13 cellular contexts compared by ENCODE assay signal in genomic region chr20:724797-725196, GRCh38. TPM values are rescaled to one million over a fixed set of nuclear protein-coding genes. Genes with fewer than 3 reads are reported as not detected.
DNase-seq lines count a peak whose midpoint lies in the region; ATAC-seq, FAIRE-seq and TF ChIP-seq lines count a peak whose summit lies in the region.
"Not testable (repeated sequence)": the region's sequence is repeated elsewhere in the genome, so short reads cannot be mapped to it uniquely, and the experiment has no call there.
"Had no signal": no experiment of that assay in that cellular context is flagged by ENCODE, and none has a peak within 500 bp of the region (broad histone marks: within the 10 kb centered on the region; RNA-seq: fewer than 3 reads in every experiment).

No MANE protein-coding gene starts in this region.

- 34% methylated on average over 6 of the region's 7 CpGs for WGBS in K562 (ENCODE audit: insufficient coverage, low coverage, missing lambda C conversion rate)

- not testable (repeated sequence) for H3K9me1 ChIP-seq in K562 (ENCODE audit: control insufficient read depth, insufficient read depth, low read length)

- not testable (repeated sequence) for H3K36me3 ChIP-seq in BLaER1 treated with 17β-estradiol and CSF1 and Interleukin-3, amounts not matched to agents 10 nM and 100 nM; K562 (ENCODE audit: control insufficient read depth, insufficient read depth, low read length)

- not testable (repeated sequence) for TF ChIP-seq CTCF in K562 (IDR thresholded peaks at IDR 0.05 in 2 of 3, conservative IDR thresholded peaks at IDR 0.05 in 1 of 3; ENCODE audit: insufficient read depth in 2 of 3, low read depth in 1 of 3, low read length in 3 of 3)

- not testable (repeated sequence) for FAIRE-seq in K562 (lab: Jason Lieb, UNC)

- H3K4me1 ChIP-seq in BLaER1 treated with 17β-estradiol and CSF1 and Interleukin-3, amounts not matched to agents 10 nM and 100 nM, result peaks cover 23 to 78% (median 62%) of the 10 kb centered on the region in 10 experiments
- H3K4me1 ChIP-seq in K562 (replicated peaks in 1 of 2; ENCODE audit: control insufficient read depth in 2 of 2, insufficient read depth in 2 of 2, low read length in 2 of 2), result peaks cover 5 to 18% of the 10 kb centered on the region in 2 experiments; a peak in 4 of 5 replicates

- not testable (repeated sequence) for TF ChIP-seq POLR2A in K562 (conservative IDR thresholded peaks at IDR 0.05)

- ATAC-seq in K562, result not testable (repeated sequence)

- CTCF ChIA-PET in K562 (lab: Yijun Ruan, JAX; ENCODE audit: low intra/inter-chr PET ratio), result not testable (repeated sequence)

- H3K79me2 ChIP-seq in K562 (ENCODE audit: control insufficient read depth, insufficient read depth, low read length), result not testable (repeated sequence)

- POLR2A ChIA-PET in K562 (lab: Yijun Ruan, JAX), result not testable (repeated sequence)

- in situ Hi-C loops in K562 (cut with MboI), result loop anchor here (5.0 kb wide), 2 partner anchors 72 to 372 kb away; partner anchors contain the start of gene SRXN1

- peaks cover 0 to 24% (median 9%) of the 10 kb centered on the region in 11 experiments; a peak in 8 of 22 replicates for H3K27me3 ChIP-seq in BLaER1 treated with 17β-estradiol and CSF1 and Interleukin-3, amounts not matched to agents 10 nM and 100 nM
- H3K27me3 ChIP-seq in K562 (ENCODE audit: control insufficient read depth in 2 of 2, insufficient read depth in 2 of 2, low read length in 2 of 2), result not testable (repeated sequence)

- peak overlapping the region; percentile 2 to 83 (median 58); a peak in 20 of 22 replicates for H3K4me2 ChIP-seq in BLaER1 treated with 17β-estradiol and CSF1 and Interleukin-3, amounts not matched to agents 10 nM and 100 nM
- not testable (repeated sequence) for H3K4me2 ChIP-seq in K562 (ENCODE audit: insufficient read depth, low read length)

- BruUV-seq in K562 (replicated peaks; lab: Mats Ljungman, UMichigan), result not testable (repeated sequence)

- not testable (repeated sequence) for H4K20me1 ChIP-seq in BLaER1 treated with 17β-estradiol and CSF1 and Interleukin-3, amounts not matched to agents 10 nM and 100 nM; K562 (replicated peaks; ENCODE audit: control insufficient read depth, insufficient read depth, low read length)

- H3K9me3 ChIP-seq in BLaER1 treated with 17β-estradiol and CSF1 and Interleukin-3, amounts not matched to agents 10 nM and 100 nM (replicated peaks in 1 of 11); K562 (replicated peaks; ENCODE audit: control insufficient read depth, insufficient read depth, low read depth, low read length): not testable (repeated sequence)

- peak overlapping the region in 2 of 11 experiments; percentile 27 to 33; a peak in 2 of 22 replicates for H3K9ac ChIP-seq in BLaER1 treated with 17β-estradiol and CSF1 and Interleukin-3, amounts not matched to agents 10 nM and 100 nM
- H3K9ac ChIP-seq in K562 (ENCODE audit: insufficient read depth in 1 of 2, low read depth in 2 of 2, low read length in 2 of 2), result not testable (repeated sequence)

- not testable (repeated sequence) for TF ChIP-seq RAD21 in K562 (CRISPR knock-in tag; conservative IDR thresholded peaks at IDR 0.05 in 1 of 2, IDR thresholded peaks at IDR 0.05 in 1 of 2)

- not testable (repeated sequence) for H3K4me3 ChIP-seq in BLaER1 treated with 17β-estradiol and CSF1 and Interleukin-3, amounts not matched to agents 10 nM and 100 nM; K562

- DNase-seq in K562 (ENCODE audit: extremely low read depth in 1 of 4, low spot score in 3 of 4), result not testable (repeated sequence)
- DNase-seq in cardiac septum (ENCODE audit: low spot score) (peak; percentile 29), posterior vena cava (ENCODE audit: low spot score) (peak; percentile 26)

- peak overlapping the region in 4 of 11 experiments; percentile 5 to 49 (median 29); a peak in 3 of 22 replicates for H3K27ac ChIP-seq in BLaER1 treated with 17β-estradiol and CSF1 and Interleukin-3, amounts not matched to agents 10 nM and 100 nM
- not testable (repeated sequence) for H3K27ac ChIP-seq in K562 (ENCODE audit: extremely low read depth, low read depth, low read length)

- H2AFZ ChIP-seq in K562 (ENCODE audit: low read depth, low read length), result not testable (repeated sequence)

- not testable (repeated sequence) for TF ChIP-seq EP300 in K562 (IDR thresholded peaks at IDR 0.05; ENCODE audit: low read length)

- intact Hi-C loops in K562 (cut with micrococcal nuclease) (loop anchor here (5.0 kb wide), 1 partner anchor 52 kb away; no protein-coding TSS in a partner anchor), cardiac septum (cut with DNase I) (loop anchor here (5.0 kb wide), 1 partner anchor 57 kb away; no protein-coding TSS in a partner anchor), posterior vena cava (cut with DNase I) (loop anchor here in 1 of 2 donors (5.0 kb wide), 1 partner anchor 162 kb away; no protein-coding TSS in a partner anchor)

TF ChIP-seq in K562, 482 proteins besides CTCF, POLR2A, EP300 and RAD21:
- TF ChIP-seq RBM25 (IDR thresholded peaks at IDR 0.05; ENCODE audit: low read depth, low read length, severe bottlenecking) (peak; percentile 52), KDM1A (IDR thresholded peaks at IDR 0.05) (0 out of 4 replicates have a peak, but pooled peaks of 1 of the 2 experiments have one; percentile 6), BCOR (IDR thresholded peaks at IDR 0.05) (peak; percentile 35; the same call in 1 of the 2 replicates), NFIC (IDR thresholded peaks at IDR 0.05) (peak; percentile 37; the same call in 1 of the 2 replicates)

RNA-seq across cellular contexts. Expression of gene SLC52A3, which starts 43.5 kb away (rescaled TPM):
- 0.30 and 0.76 TPM in 2 replicates for total RNA-seq in K562 (2011; cell fraction: chromatin; rRNA removed; ENCODE audit: low replicate concordance)
- 0.83 and 0.92 TPM in 2 replicates for total RNA-seq in K562 (2011; cell fraction: nucleolus; rRNA removed)
- 0.53 and 0.81 TPM in 2 replicates for total RNA-seq in K562 (2011; cell fraction: nucleoplasm; rRNA removed)
- total RNA-seq in K562 (2014; rRNA removed), result 0.09 and 0.16 TPM in 2 replicates
- 0.13 and 0.25 TPM in 2 replicates for total RNA-seq in K562 (2014; rRNA removed; fragmentation: Illumina TruSeq; extraction: Trizol)
- 0.11 and 0.19 TPM in 2 replicates for total RNA-seq in K562 (2015; rRNA removed; fragmentation: Illumina TruSeq; extraction: Trizol)
- total RNA-seq in K562 (2021), result 0.60 and 0.69 TPM in 2 replicates
- polyA plus RNA-seq in K562 (2011; rRNA removed), result 0.10 and 1.0 TPM in 2 replicates
- 0.42 and 0.81 TPM in 2 replicates for polyA plus RNA-seq in K562 (2011; cell fraction: cytosol; rRNA removed)
- 0.44 and 0.51 TPM in 2 replicates for polyA plus RNA-seq in K562 (2011; cell fraction: nucleus; rRNA removed)
- polyA plus RNA-seq in K562 (2012), result 0.49 and 0.79 TPM in 2 replicates
- 0.37 and 0.44 TPM in 2 replicates for polyA plus RNA-seq in K562 (2014; fragmentation: Illumina TruSeq; extraction: Trizol)
- under 1 TPM; 0.06 to 0.07 TPM for polyA plus RNA-seq in K562 (2014; fragmentation: Nextera tagmentation; extraction: Ambion mirVana)
- 0.16 and 0.20 TPM in 2 replicates for polyA plus RNA-seq in K562 (2014; rRNA removed)
- 0.39 TPM in 1 of 2 replicates, not detected in the other for polyA minus RNA-seq in K562 (2011; rRNA and poly(A)+ RNA removed)
- 1.5 TPM in 1 of 2 replicates, not detected in the other for polyA minus RNA-seq in K562 (2011; cell fraction: cytosol; rRNA and poly(A)+ RNA removed)
- 0.13 and 0.89 TPM in 2 replicates for polyA minus RNA-seq in K562 (2011; cell fraction: nucleus; rRNA and poly(A)+ RNA removed)
- 2.8 TPM for total RNA-seq in cardiac septum
- total RNA-seq in posterior vena cava, result 1 to 10 TPM; 1.1 to 3.6 TPM
- total RNA-seq: A673; CD4-positive, alpha-beta memory T cell; CD4-positive, CD25-positive, alpha-beta regulatory T cell; CD8-positive, alpha-beta memory T cell; G401; GM12878 had no signal
- polyA plus RNA-seq: AG04450; CD14-positive monocyte; CD4-positive, alpha-beta memory T cell; CD4-positive, CD25-positive, alpha-beta regulatory T cell; CD8-positive, alpha-beta memory T cell; GM12878 had no signal

RNA-seq across cellular contexts. Expression of gene SCRT2, which starts 49.2 kb away (rescaled TPM):
- total RNA-seq in K562 (2011; cell fraction: chromatin; rRNA removed; ENCODE audit: low replicate concordance), result 0.18 and 0.37 TPM in 2 replicates
- total RNA-seq in K562 (2011; cell fraction: nucleolus; rRNA removed), result 0.26 and 0.50 TPM in 2 replicates
- 0.29 and 0.99 TPM in 2 replicates for total RNA-seq in K562 (2011; cell fraction: nucleoplasm; rRNA removed)
- total RNA-seq in K562 (2014; rRNA removed) (0.04 and 0.05 TPM in 2 replicates), K562 (2014; rRNA removed; fragmentation: Illumina TruSeq; extraction: Trizol) (0.04 TPM in 1 of 2 replicates, not detected in the other), K562 (2015; rRNA removed; fragmentation: Illumina TruSeq; extraction: Trizol) (0.07 and 0.19 TPM in 2 replicates), K562 (2021) (0.47 and 0.75 TPM in 2 replicates), cardiac septum (not detected), posterior vena cava (not detected)
- polyA plus RNA-seq in K562 (2011; rRNA removed) (0.12 and 0.13 TPM in 2 replicates), K562 (2014; fragmentation: Illumina TruSeq; extraction: Trizol) (0.30 and 0.36 TPM in 2 replicates), K562 (2014; fragmentation: Nextera tagmentation; extraction: Ambion mirVana) (not detected), K562 (2014; rRNA removed) (0.19 and 0.34 TPM in 2 replicates)
- 0.10 and 0.63 TPM in 2 replicates for polyA plus RNA-seq in K562 (2011; cell fraction: cytosol; rRNA removed)
- 0.91 and 4.1 TPM in 2 replicates for polyA plus RNA-seq in K562 (2011; cell fraction: nucleus; rRNA removed)
- polyA plus RNA-seq in K562 (2012), result 0.19 and 0.48 TPM in 2 replicates
- polyA minus RNA-seq in K562 (2011; rRNA and poly(A)+ RNA removed), result 0.12 and 0.25 TPM in 2 replicates
- polyA minus RNA-seq in K562 (2011; cell fraction: cytosol; rRNA and poly(A)+ RNA removed), result 0.64 and 1.2 TPM in 2 replicates
- polyA minus RNA-seq in K562 (2011; cell fraction: nucleus; rRNA and poly(A)+ RNA removed), result 0.44 and 2.2 TPM in 2 replicates
- total RNA-seq: CD4-positive, alpha-beta memory T cell; CD4-positive, CD25-positive, alpha-beta regulatory T cell; CD8-positive, alpha-beta memory T cell; Daoy; G401; GM12878 had no signal
- polyA plus RNA-seq: AG04450; CD14-positive monocyte; CD4-positive, alpha-beta memory T cell; CD4-positive, CD25-positive, alpha-beta regulatory T cell; CD8-positive, alpha-beta memory T cell; GM12878 had no signal
